In genomic region chr16:508884-509736, GRCh38 we compare ENCODE assay signal across 14 cellular contexts. TPM values are rescaled to one million over a fixed set of nuclear protein-coding genes. Genes with fewer than 3 reads are reported as not detected.
DNase-seq lines count a peak whose midpoint lies in the region; ATAC-seq, FAIRE-seq and TF ChIP-seq lines count a peak whose summit lies in the region.
"Had no signal": no experiment of that assay in that cellular context is flagged by ENCODE, and none has a peak within 500 bp of the region (broad histone marks: within the 10 kb centered on the region; RNA-seq: fewer than 3 reads in every experiment).

No MANE protein-coding gene starts in this region.

- H3K36me3 Mint-ChIP-seq in T-helper 17 cell (ENCODE audit: low read depth) = no peaks in the 10 kb centered on the region
- H3K36me3 Mint-ChIP-seq in activated CD8-positive, alpha-beta memory T cell treated with anti-CD3 and anti-CD28 coated beads, Interleukin-2, amount 10 ng/mL, durations not matched to agents 7 days and 5 days = no peaks in the 10 kb centered on the region

- no peak overlapping the region for H3K27ac ChIP-seq in IMR-90 (ENCODE audit: insufficient read depth, low read length)
- peak overlapping the region; percentile 47 for H3K27ac ChIP-seq in endothelial cell of umbilical vein (ENCODE audit: insufficient read depth, low read depth, low read length)
- no peak overlapping the region for H3K27ac ChIP-seq in rectal smooth muscle tissue (ENCODE audit: low read depth, low read length)

- TF ChIP-seq CTCF in IMR-90 (conservative IDR thresholded peaks at IDR 0.05; ENCODE audit: low read depth, low read length) = no peak
- no peak for TF ChIP-seq CTCF in endothelial cell of umbilical vein (IDR thresholded peaks at IDR 0.05; ENCODE audit: extremely low read depth in 1 of 2, insufficient read depth in 1 of 2, low read depth in 1 of 2, low read length in 2 of 2)

- 0 out of 2 replicates have a peak, but pooled peaks cover 3% of the 10 kb centered on the region for H3K9me1 ChIP-seq in IMR-90 (ENCODE audit: insufficient read depth, low read length)
- H3K9me1 ChIP-seq in endothelial cell of umbilical vein (replicated peaks; ENCODE audit: control insufficient read depth, extremely low read depth, insufficient read depth, low read length) = no peaks in the 10 kb centered on the region

- no peak overlapping the region for H4K91ac ChIP-seq in IMR-90 (ENCODE audit: insufficient read depth, low read depth, low read length)

- no peak overlapping the region for H2BK20ac ChIP-seq in IMR-90 (ENCODE audit: low read depth, low read length)

- no peak overlapping the region for H2BK15ac ChIP-seq in IMR-90 (ENCODE audit: low read depth, low read length)

- H3K4me3 ChIP-seq in IMR-90 (ENCODE audit: insufficient read depth, low read depth, low read length) (no peak overlapping the region), endothelial cell of umbilical vein (replicated peaks in 1 of 3; ENCODE audit: insufficient read depth in 1 of 3, low read depth in 1 of 3, low read length in 3 of 3) (no peak overlapping the region), rectal smooth muscle tissue (ENCODE audit: low read length) (no peak overlapping the region)

- no peak overlapping the region for H3K23ac ChIP-seq in IMR-90 (ENCODE audit: low read depth, low read length)

- no peak overlapping the region for H2BK5ac ChIP-seq in IMR-90 (ENCODE audit: low read depth, low read length, poor library complexity, severe bottlenecking)

- peak overlapping the region; percentile 25 for H3K4me3 Mint-ChIP-seq in T-helper 17 cell
- no peak overlapping the region for H3K4me3 Mint-ChIP-seq in activated CD8-positive, alpha-beta memory T cell treated with anti-CD3 and anti-CD28 coated beads, Interleukin-2, amount 10 ng/mL, durations not matched to agents 7 days and 5 days

- no peaks in the 10 kb centered on the region for H3K4me1 Mint-ChIP-seq in T-helper 17 cell
- peaks cover 5% of the 10 kb centered on the region for H3K4me1 Mint-ChIP-seq in activated CD8-positive, alpha-beta memory T cell treated with anti-CD3 and anti-CD28 coated beads, Interleukin-2, amount 10 ng/mL, durations not matched to agents 7 days and 5 days

- ATAC-seq in IMR-90 (ENCODE audit: low read depth) (peak; percentile 48), T-helper 17 cell (no peak)
- ATAC-seq in activated CD8-positive, alpha-beta memory T cell treated with anti-CD3 and anti-CD28 coated beads, Interleukin-2, amount 10 ng/mL, durations not matched to agents 7 days and 5 days = no peak

- peak; percentile 35 for DNase-seq in IMR-90
- DNase-seq in T-helper 17 cell = no peak
- peak; percentile 68 for DNase-seq in endothelial cell of umbilical vein (ENCODE audit: low read depth, low spot score)
- no peak for DNase-seq in NCI-H446 treated with DMSO at 0.1 percent for 48 hours (lab: John Stamatoyannopoulos, UW)
- no peak for DNase-seq in activated CD8-positive, alpha-beta memory T cell treated with anti-CD3 and anti-CD28 coated beads, Interleukin-2, amount 10 ng/mL, durations not matched to agents 7 days and 5 days
- DNase-seq in HK-2 (ENCODE audit: unreplicated experiment) = no peak
- DNase-seq: activated T-cell treated with anti-CD3 and anti-CD28 coated beads, Interleukin-2, amount 50 U/mL, for 48 hours; DMS79 treated with DMSO at 0.1 percent for 48 hours; kidney glomerular epithelial cell; NCI-H1694 treated with DMSO at 0.1 percent for 48 hours; stimulated activated CD4-positive, alpha-beta T cell treated with anti-CD3 and anti-CD28 coated beads, Interleukin-2, amount 100 ng/mL, for 24 hours; stimulated activated naive CD4-positive, alpha-beta T cell treated with Interleukin-2 at 50 U/mL for 16 hours had no signal

- no peak overlapping the region for H3K9ac ChIP-seq in IMR-90 (ENCODE audit: low read depth, low read length)
- H3K9ac ChIP-seq in endothelial cell of umbilical vein (replicated peaks; ENCODE audit: extremely low read depth, insufficient read depth, low read length) = no peak overlapping the region
- peak overlapping the region; percentile 21 for H3K9ac ChIP-seq in rectal smooth muscle tissue (ENCODE audit: low read length)

- no peak overlapping the region for H3K18ac ChIP-seq in IMR-90 (ENCODE audit: low read depth, low read length)

- no peak overlapping the region for H4K5ac ChIP-seq in IMR-90 (ENCODE audit: low read depth, low read length)

- H3K9me3 ChIP-seq in IMR-90 (ENCODE audit: control insufficient read depth, insufficient read depth, low read length) (no peaks in the 10 kb centered on the region), T-helper 17 cell (ENCODE audit: control insufficient read depth, low read length, poor library complexity, severe bottlenecking) (no peaks in the 10 kb centered on the region), endothelial cell of umbilical vein (replicated peaks; ENCODE audit: control insufficient read depth, insufficient read depth, low read length) (no peaks in the 10 kb centered on the region)

- no peak overlapping the region for H3K4me2 ChIP-seq in IMR-90 (ENCODE audit: low read depth, low read length)
- H3K4me2 ChIP-seq in endothelial cell of umbilical vein (ENCODE audit: insufficient read depth, low read length) = no peak overlapping the region

- H4K20me1 ChIP-seq in IMR-90 (ENCODE audit: insufficient read depth, low read length) = no peaks in the 10 kb centered on the region
- no peaks in the 10 kb centered on the region for H4K20me1 ChIP-seq in endothelial cell of umbilical vein (replicated peaks; ENCODE audit: control insufficient read depth, extremely low read depth, insufficient read depth, low read length)

- no peak overlapping the region for H4K8ac ChIP-seq in IMR-90 (ENCODE audit: low read depth in 2 of 2, low read length in 2 of 2)

- BruUV-seq in IMR-90 (replicated peaks; lab: Mats Ljungman, UMichigan) = no TSS peak
- BruUV-seq in endothelial cell of umbilical vein (replicated peaks; lab: Mats Ljungman, UMichigan) = no TSS peak

- no peak overlapping the region for H3K14ac ChIP-seq in IMR-90 (replicated peaks; ENCODE audit: low read depth, low read length)

- H3K9me3 Mint-ChIP-seq in activated CD8-positive, alpha-beta memory T cell treated with anti-CD3 and anti-CD28 coated beads, Interleukin-2, amount 10 ng/mL, durations not matched to agents 7 days and 5 days (ENCODE audit: low read depth) = no peaks in the 10 kb centered on the region

- H3K4me1 ChIP-seq in IMR-90 (ENCODE audit: control insufficient read depth, insufficient read depth, low read length) (no peaks in the 10 kb centered on the region), endothelial cell of umbilical vein (ENCODE audit: control insufficient read depth, extremely low read depth, insufficient read depth, low read length) (peaks cover 7% of the 10 kb centered on the region), rectal smooth muscle tissue (ENCODE audit: control insufficient read depth, insufficient read depth, low read length) (no peaks in the 10 kb centered on the region)

- dilution Hi-C loops in IMR-90 (cut with HindIII; ENCODE audit: low sequenced_read_pairs, unreplicated experiment) (no loop called here), endothelial cell of umbilical vein (cut with MboI; ENCODE audit: extremely low pct_ligation_motif_present, low sequenced_read_pairs) (no loop called here)

- CTCF ChIA-PET in IMR-90 (lab: Yijun Ruan, JAX) (no interaction called here), endothelial cell of umbilical vein (lab: Charles Lee) (interaction anchor here (1.2 kb wide), 1 partner anchor 11 kb away, joined by 3 read pairs; no protein-coding TSS in a partner anchor)
- CTCF ChIA-PET in activated CD8-positive, alpha-beta memory T cell treated with anti-CD3 and anti-CD28 coated beads, Interleukin-2, amount 10 ng/mL, durations not matched to agents 7 days and 5 days (lab: Charles Lee) = interaction anchor here (1.0 kb wide), 1 partner anchor 101 kb away, joined by 3 read pairs; no protein-coding TSS in a partner anchor

- POLR2A ChIA-PET in IMR-90 (lab: Charles Lee; ENCODE audit: unreplicated experiment) (no interaction called here), endothelial cell of umbilical vein (lab: Charles Lee) (no interaction called here)

- H3K36me3 ChIP-seq in IMR-90 (ENCODE audit: control insufficient read depth, insufficient read depth, low read length) = peaks cover 25% of the 10 kb centered on the region; the same call in 1 of the 2 replicates
- H3K36me3 ChIP-seq in endothelial cell of umbilical vein (ENCODE audit: control insufficient read depth in 2 of 2, extremely low read depth in 1 of 2, insufficient read depth in 2 of 2, low read length in 2 of 2) = peaks cover 0 to 10% of the 10 kb centered on the region in 2 experiments
- peaks cover 6% of the 10 kb centered on the region for H3K36me3 ChIP-seq in rectal smooth muscle tissue (ENCODE audit: control insufficient read depth, insufficient read depth, low read length)

- H3K27me3 ChIP-seq in IMR-90 (ENCODE audit: control insufficient read depth, insufficient read depth, low read length) = no peaks in the 10 kb centered on the region
- H3K27me3 ChIP-seq in endothelial cell of umbilical vein (ENCODE audit: control insufficient read depth in 2 of 2, insufficient read depth in 2 of 2, low read length in 2 of 2) = no peaks in the 10 kb centered on the region
- H3K27me3 ChIP-seq in rectal smooth muscle tissue (ENCODE audit: control insufficient read depth, insufficient read depth, low read length) = no peaks in the 10 kb centered on the region

- TF ChIP-seq POLR2A in IMR-90 (IDR thresholded peaks at IDR 0.05; ENCODE audit: low read depth, low read length) (no peak), endothelial cell of umbilical vein (IDR thresholded peaks at IDR 0.05; ENCODE audit: low read depth, low read length) (no peak)

- TF ChIP-seq RAD21 in IMR-90 (IDR thresholded peaks at IDR 0.05; ENCODE audit: low read length) = no peak

- in situ Hi-C loops in IMR-90 (cut with MboI; ENCODE audit: low sequenced_read_pairs) = no loop called here

- intact Hi-C loops in IMR-90 (cut with micrococcal nuclease) (no loop called here), endothelial cell of umbilical vein (cut with micrococcal nuclease) (no loop called here)

- H2AK9ac ChIP-seq in IMR-90 (replicated peaks; ENCODE audit: low read depth, low read length, poor library complexity) = no peak overlapping the region

- H2BK120ac ChIP-seq in IMR-90 (ENCODE audit: low read depth, low read length) = no peak overlapping the region

- H3K79me2 ChIP-seq in endothelial cell of umbilical vein (ENCODE audit: control insufficient read depth, insufficient read depth, low read length) = no peaks in the 10 kb centered on the region

- peak; percentile 44 for FAIRE-seq in endothelial cell of umbilical vein (lab: Jason Lieb, UNC)
- FAIRE-seq: TTC549 had no signal

- H3K27ac Mint-ChIP-seq in T-helper 17 cell = no peak overlapping the region
- H3K27ac Mint-ChIP-seq in activated CD8-positive, alpha-beta memory T cell treated with anti-CD3 and anti-CD28 coated beads, Interleukin-2, amount 10 ng/mL, durations not matched to agents 7 days and 5 days = no peak overlapping the region

- no peak overlapping the region for H3K4ac ChIP-seq in IMR-90 (ENCODE audit: low read depth, low read length)

- H3K27me3 Mint-ChIP-seq in T-helper 17 cell = no peaks in the 10 kb centered on the region
- no peaks in the 10 kb centered on the region for H3K27me3 Mint-ChIP-seq in activated CD8-positive, alpha-beta memory T cell treated with anti-CD3 and anti-CD28 coated beads, Interleukin-2, amount 10 ng/mL, durations not matched to agents 7 days and 5 days

- no peak overlapping the region for H2AK5ac ChIP-seq in IMR-90 (ENCODE audit: low read depth, low read length)

- H3K79me1 ChIP-seq in IMR-90 (ENCODE audit: low read depth in 1 of 2, low read length in 2 of 2) = peaks cover 0 to 3% of the 10 kb centered on the region in 2 experiments; a peak in 1 of 4 replicates

- H3K56ac ChIP-seq in IMR-90 (ENCODE audit: extremely low read depth, insufficient read depth, low read length) = no peak overlapping the region

- 85% methylated on average over 14 of the region's 18 CpGs; no CpG with 5 or more reads in 1 of the 2 experiments for WGBS in IMR-90 (ENCODE audit: extremely low coverage in 2 of 2, insufficient read length in 1 of 2), 2 experiments

- H2AFZ ChIP-seq in IMR-90 (replicated peaks; ENCODE audit: low read length, poor library complexity) (peak overlapping the region; percentile 19), endothelial cell of umbilical vein (ENCODE audit: low read depth, low read length) (no peak overlapping the region)

RNA-seq across cellular contexts. Expression of gene CAPN15, which starts 18.4 kb away (rescaled TPM):
- total RNA-seq in IMR-90 (2012; rRNA removed) (9.3 and 11.4 TPM in 2 replicates), T-helper 17 cell (10 to 100 TPM; 63.9 to 71.0 TPM), endothelial cell of umbilical vein (65.0 and 70.1 TPM in 2 replicates)
- polyA plus RNA-seq in IMR-90 (2012; rRNA removed) (24.3 and 36.0 TPM in 2 replicates), endothelial cell of umbilical vein (33.9 and 48.6 TPM in 2 replicates)
- 13.9 and 31.3 TPM in 2 replicates for polyA plus RNA-seq in IMR-90 (2012; cell fraction: cytosol; rRNA removed)
- 73.5 and 220 TPM in 2 replicates for polyA plus RNA-seq in IMR-90 (2012; cell fraction: nucleus; rRNA removed; ENCODE audit: low replicate concordance)
- 14.6 and 22.7 TPM in 2 replicates for polyA plus RNA-seq in endothelial cell of umbilical vein (2011; cell fraction: cytosol; rRNA removed)
- 63.6 and 68.1 TPM in 2 replicates for polyA plus RNA-seq in endothelial cell of umbilical vein (2011; cell fraction: nucleus; rRNA removed)
- 20.7 and 35.9 TPM in 2 replicates for polyA plus RNA-seq in endothelial cell of umbilical vein (2012)
- polyA minus RNA-seq in endothelial cell of umbilical vein = 17.2 and 27.8 TPM in 2 replicates
- polyA minus RNA-seq in endothelial cell of umbilical vein (2011; cell fraction: cytosol; rRNA and poly(A)+ RNA removed) = 47.6 TPM
- polyA minus RNA-seq in endothelial cell of umbilical vein (2011; cell fraction: nucleus; rRNA and poly(A)+ RNA removed) = 21.5 and 36.2 TPM in 2 replicates
- total RNA-seq in activated CD8-positive, alpha-beta memory T cell treated with anti-CD3 and anti-CD28 coated beads, Interleukin-2, amount 10 ng/mL, durations not matched to agents 7 days and 5 days = 100 to 1,000 TPM; 113 to 121 TPM

RNA-seq across cellular contexts. Expression of gene PRR35, which starts 51.1 kb away (rescaled TPM):
- total RNA-seq in IMR-90 (2012; rRNA removed) (not detected in 2 replicates), T-helper 17 cell (not detected), endothelial cell of umbilical vein (not detected in 2 replicates)
- polyA plus RNA-seq in IMR-90 (2012; rRNA removed) (not detected in 2 replicates), endothelial cell of umbilical vein (not detected in 2 replicates)
- polyA plus RNA-seq in IMR-90 (2012; cell fraction: cytosol; rRNA removed) = not detected in 2 replicates
- polyA plus RNA-seq in IMR-90 (2012; cell fraction: nucleus; rRNA removed; ENCODE audit: low replicate concordance) = 0.05 and 0.09 TPM in 2 replicates
- not detected in 2 replicates for polyA plus RNA-seq in endothelial cell of umbilical vein (2011; cell fraction: cytosol; rRNA removed)
- not detected in 2 replicates for polyA plus RNA-seq in endothelial cell of umbilical vein (2011; cell fraction: nucleus; rRNA removed)
- not detected in 2 replicates for polyA plus RNA-seq in endothelial cell of umbilical vein (2012)
- not detected in 2 replicates for polyA minus RNA-seq in endothelial cell of umbilical vein
- not detected for polyA minus RNA-seq in endothelial cell of umbilical vein (2011; cell fraction: cytosol; rRNA and poly(A)+ RNA removed)
- not detected in 2 replicates for polyA minus RNA-seq in endothelial cell of umbilical vein (2011; cell fraction: nucleus; rRNA and poly(A)+ RNA removed)
- not detected for total RNA-seq in activated CD8-positive, alpha-beta memory T cell treated with anti-CD3 and anti-CD28 coated beads, Interleukin-2, amount 10 ng/mL, durations not matched to agents 7 days and 5 days

RNA-seq across cellular contexts. Expression of gene NHLRC4, which starts 57.7 kb away (rescaled TPM):
- total RNA-seq in IMR-90 (2012; rRNA removed) = 0.56 and 0.72 TPM in 2 replicates
- 0.65 and 0.84 TPM in 2 replicates for polyA plus RNA-seq in IMR-90 (2012; rRNA removed)
- 0.76 and 1.4 TPM in 2 replicates for polyA plus RNA-seq in IMR-90 (2012; cell fraction: cytosol; rRNA removed)
- 1.3 and 2.4 TPM in 2 replicates for polyA plus RNA-seq in IMR-90 (2012; cell fraction: nucleus; rRNA removed; ENCODE audit: low replicate concordance)
- total RNA-seq in T-helper 17 cell = 1 to 10 TPM in 1 of 2 donors, under 1 TPM in 1; 0.86 to 1.4 TPM
- 0.30 and 0.73 TPM in 2 replicates for total RNA-seq in endothelial cell of umbilical vein
- 0.94 and 0.96 TPM in 2 replicates for polyA plus RNA-seq in endothelial cell of umbilical vein
- 0.40 and 0.55 TPM in 2 replicates for polyA plus RNA-seq in endothelial cell of umbilical vein (2011; cell fraction: cytosol; rRNA removed)
- polyA plus RNA-seq in endothelial cell of umbilical vein (2011; cell fraction: nucleus; rRNA removed) = 0.61 and 0.97 TPM in 2 replicates
- 0.44 and 0.56 TPM in 2 replicates for polyA plus RNA-seq in endothelial cell of umbilical vein (2012)
- 0.42 TPM in 1 of 2 replicates, not detected in the other for polyA minus RNA-seq in endothelial cell of umbilical vein
- not detected for polyA minus RNA-seq in endothelial cell of umbilical vein (2011; cell fraction: cytosol; rRNA and poly(A)+ RNA removed)
- 0.34 and 0.38 TPM in 2 replicates for polyA minus RNA-seq in endothelial cell of umbilical vein (2011; cell fraction: nucleus; rRNA and poly(A)+ RNA removed)
- 1 to 10 TPM in 1 of 2 experiments, under 1 TPM in 1; 0.94 to 1.2 TPM for total RNA-seq in activated CD8-positive, alpha-beta memory T cell treated with anti-CD3 and anti-CD28 coated beads, Interleukin-2, amount 10 ng/mL, durations not matched to agents 7 days and 5 days

Comparison
In these comparisons a context has a peak if more than half of its experiments do, and no peak if none do; other contexts are left out.
1. DNase-seq: peak in IMR-90 (single experiment) and endothelial cell of umbilical vein (single experiment); none in T-helper 17 cell (0 of 3), NCI-H446 treated with DMSO at 0.1 percent for 48 hours (single experiment), activated CD8-positive, alpha-beta memory T cell treated with anti-CD3 and anti-CD28 coated beads, Interleukin-2, amount 10 ng/mL, durations not matched to agents 7 days and 5 days (single experiment) and HK-2 (single experiment).